Comparison of ENCODE assay signal across 24 cellular contexts in the genomic region with DNA sequence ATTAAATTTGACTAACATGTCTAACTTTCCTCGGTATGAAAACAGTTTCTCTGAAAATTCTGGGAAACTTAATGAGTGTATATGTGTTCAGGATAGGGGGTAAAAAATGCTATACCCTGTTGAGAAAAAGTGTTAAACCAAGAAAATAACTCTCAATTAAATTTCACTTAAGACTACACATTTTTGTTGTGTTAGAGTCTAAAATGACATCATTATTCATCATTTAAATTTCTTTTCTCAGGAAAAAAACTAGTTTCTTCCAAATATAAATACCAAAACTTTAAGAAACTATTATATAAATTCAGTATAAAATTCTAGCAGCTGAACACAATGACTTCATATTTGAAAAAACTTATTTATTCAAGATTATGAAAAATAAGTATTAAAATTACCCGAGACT.
"Had no signal": no experiment of that assay in that cellular context is flagged by ENCODE, and none has a peak within 500 bp of the region (broad histone marks: within the 10 kb centered on the region; RNA-seq: fewer than 3 reads in every experiment).

No MANE protein-coding gene starts in this region.

- H3K4me3 ChIP-seq: esophagus muscularis mucosa, gastrocnemius medialis, hepatocyte, thoracic aorta, uterus had no signal

- H3K27me3 Mint-ChIP-seq: central memory CD8-positive, alpha-beta T cell; naive thymus-derived CD4-positive, alpha-beta T cell; stimulated activated naive CD8-positive, alpha-beta T cell treated with anti-CD3 and anti-CD28 coated beads, Interleukin-15, Interleukin-2, amounts not matched to agents 100 ng/mL and 50 ng/mL, for 24 hours; type B pancreatic cell had no signal

- DNase-seq: activated CD4-positive, alpha-beta T cell treated with anti-CD3 and anti-CD28 coated beads for 4 hours; activated CD4-positive, alpha-beta T cell treated with anti-CD3 and anti-CD28 coated beads, Interleukin-2, amount 50 U/mL, for 4 hours; activated naive CD4-positive, alpha-beta T cell; activated T-cell treated with anti-CD3 and anti-CD28 coated beads for 4 hours; activated T-cell treated with anti-CD3 and anti-CD28 coated beads, Interleukin-2, amount 50 U/mL, for 72 hours; dermis blood vessel endothelial cell; effector CD4-positive, alpha-beta T cell; gastrocnemius medialis; glutamatergic neuron; midbrain; naive thymus-derived CD4-positive, alpha-beta T cell; nucleus accumbens; stimulated activated CD4-positive, alpha-beta T cell treated with anti-CD3 and anti-CD28 coated beads, Interleukin-12 subunit alpha, Interleukin-12 subunit beta, amount 100 ng/mL, for 4 hours; stimulated activated CD4-positive, alpha-beta T cell treated with anti-CD3 and anti-CD28 coated beads, Interleukin-4, amount 100 ng/mL, for 1 hour; uterus had no signal

- H3K4me3 Mint-ChIP-seq: activated T-cell treated with anti-CD3 and anti-CD28 coated beads, Interleukin-2, amount 50 U/mL, for 72 hours; central memory CD8-positive, alpha-beta T cell; naive thymus-derived CD4-positive, alpha-beta T cell; stimulated activated naive CD8-positive, alpha-beta T cell treated with anti-CD3 and anti-CD28 coated beads, Interleukin-15, Interleukin-2, amounts not matched to agents 100 ng/mL and 50 ng/mL, for 24 hours; type B pancreatic cell had no signal

- FAIRE-seq: bronchial epithelial cell, colon had no signal

- H3K4me2 ChIP-seq: hepatocyte had no signal

- H3K4me1 Mint-ChIP-seq: central memory CD8-positive, alpha-beta T cell had no signal

- ATAC-seq: activated naive CD4-positive, alpha-beta T cell treated with anti-CD3 and anti-CD28 coated beads, Interleukin-2, amount 50 U/mL, for 72 hours; activated T-cell treated with anti-CD3 and anti-CD28 coated beads, Interleukin-2, amount 50 U/mL, for 72 hours; naive thymus-derived CD4-positive, alpha-beta T cell had no signal

- H3K27ac Mint-ChIP-seq: activated T-cell treated with anti-CD3 and anti-CD28 coated beads, Interleukin-2, amount 50 U/mL, for 72 hours; stimulated activated naive CD8-positive, alpha-beta T cell treated with anti-CD3 and anti-CD28 coated beads, Interleukin-15, Interleukin-2, amounts not matched to agents 100 ng/mL and 50 ng/mL, for 24 hours; type B pancreatic cell had no signal

- H3K36me3 ChIP-seq: gastrocnemius medialis, thoracic aorta, uterus had no signal

- H3K27ac ChIP-seq: esophagus muscularis mucosa, hepatocyte, thoracic aorta, uterus had no signal

- H3K9me3 ChIP-seq: esophagus muscularis mucosa, gastrocnemius medialis, thoracic aorta had no signal

- H3K27me3 ChIP-seq: esophagus muscularis mucosa, gastrocnemius medialis, hepatocyte, uterus had no signal

- H2AFZ ChIP-seq: hepatocyte had no signal
